Comparison of ENCODE assay signal across 1 cellular context in the genomic region with DNA sequence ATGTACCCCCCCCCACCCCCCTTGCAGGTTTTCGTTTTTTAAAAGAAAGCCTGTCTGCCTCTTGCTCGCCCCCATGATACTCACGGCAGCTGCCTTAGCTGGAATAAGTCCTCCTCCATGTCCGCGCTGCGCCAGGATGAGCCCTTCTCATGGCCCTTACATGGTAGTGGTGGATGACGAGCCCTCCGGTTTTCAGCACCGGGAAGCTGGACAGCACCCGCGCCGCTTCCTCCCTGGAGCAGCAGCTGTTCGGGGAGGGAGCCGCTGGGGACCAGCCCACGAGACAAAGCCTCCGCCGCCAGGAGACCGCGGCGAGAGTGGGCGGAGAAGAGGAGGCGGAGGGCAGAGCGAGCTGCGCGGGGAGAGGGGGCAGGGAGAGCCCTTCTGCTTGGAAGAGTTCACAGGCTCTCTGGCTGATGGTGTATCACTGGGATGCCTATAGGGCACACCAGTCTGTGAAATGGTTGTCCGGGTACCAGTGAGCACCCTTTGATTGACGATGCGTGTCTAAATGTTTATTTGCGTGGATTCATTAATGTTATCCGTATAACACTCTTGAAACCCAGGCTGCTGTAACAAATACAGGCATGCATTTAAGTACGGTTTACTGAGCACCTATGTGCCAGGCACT.
TF ChIP-seq lines count a peak whose summit lies in the region.

Gene SVOP, minus strand, starts transcription at position 319 of the 631 bp plus-strand sequence. Its CDS starts 200 bp downstream, at position 119.

TF ChIP-seq in HepG2, 621 proteins besides CTCF, POLR2A, EP300 and RAD21 (continued from another document and continues in another):
- TF ChIP-seq ZFP62 (CRISPR knock-in tag; IDR thresholded peaks at IDR 0.05) (no peak), ZFX (CRISPR knock-in tag; IDR thresholded peaks at IDR 0.05; ENCODE audit: low read depth) (peak; percentile 28; the same call in 1 of the 2 replicates), ZNF124 (CRISPR knock-in tag; IDR thresholded peaks at IDR 0.05) (peak; percentile 74; the same call in 1 of the 2 replicates), STAT5B (CRISPR knock-in tag; IDR thresholded peaks at IDR 0.05) (peak; percentile 97), SATB2 (CRISPR knock-in tag; IDR thresholded peaks at IDR 0.05) (peak; percentile 81; the same call in 1 of the 2 replicates), SKIL (CRISPR knock-in tag; IDR thresholded peaks at IDR 0.05; ENCODE audit: borderline replicate concordance) (peak; percentile 46; the same call in 1 of the 2 replicates), NFE2L1 (CRISPR knock-in tag; IDR thresholded peaks at IDR 0.05; ENCODE audit: borderline replicate concordance) (no peak), ZNF552 (CRISPR knock-in tag; IDR thresholded peaks at IDR 0.05; ENCODE audit: borderline replicate concordance) (0 out of 2 replicates have a peak, but pooled peaks have one; percentile 68), GATAD2A (CRISPR knock-in tag; IDR thresholded peaks at IDR 0.05) (peak; percentile 64; the same call in 1 of the 2 replicates), DBP (CRISPR knock-in tag; IDR thresholded peaks at IDR 0.05; ENCODE audit: not compliant biosample characterization) (no peak), GZF1 (CRISPR knock-in tag; IDR thresholded peaks at IDR 0.05) (no peak), TOE1 (CRISPR knock-in tag; IDR thresholded peaks at IDR 0.05) (peak; percentile 83; the same call in 1 of the 2 replicates), ZNF616 (CRISPR knock-in tag; IDR thresholded peaks at IDR 0.05; ENCODE audit: low read depth) (0 out of 2 replicates have a peak, but pooled peaks have one; percentile 72), DNMT3B (CRISPR knock-in tag; conservative IDR thresholded peaks at IDR 0.05) (peak; percentile 98; the same call in 1 of the 2 replicates), POLR2G (IDR thresholded peaks at IDR 0.05; ENCODE audit: low read depth, low read length) (no peak), HNF1B (CRISPR knock-in tag; IDR thresholded peaks at IDR 0.05) (peak; percentile 48; the same call in 1 of the 2 replicates), PTBP1 (IDR thresholded peaks at IDR 0.05; ENCODE audit: low read depth, low read length, poor library complexity, severe bottlenecking) (peak; percentile 59), ZNF329 (CRISPR knock-in tag; IDR thresholded peaks at IDR 0.05; ENCODE audit: low read depth) (peak; percentile 81), ZBTB3 (CRISPR knock-in tag; IDR thresholded peaks at IDR 0.05; ENCODE audit: borderline replicate concordance, low read depth) (peak; percentile 38; the same call in 1 of the 2 replicates), ZFP36 (IDR thresholded peaks at IDR 0.05; ENCODE audit: borderline replicate concordance, low read depth, low read length, partially characterized antibody) (no peak), ZNF234 (CRISPR knock-in tag; conservative IDR thresholded peaks at IDR 0.05) (0 out of 2 replicates have a peak, but pooled peaks have one; percentile 41), ZNF547 (CRISPR knock-in tag; IDR thresholded peaks at IDR 0.05) (peak; percentile 84), ZBTB44 (CRISPR knock-in tag; IDR thresholded peaks at IDR 0.05) (peak; percentile 95), TCF7 (IDR thresholded peaks at IDR 0.05; ENCODE audit: low read depth) (no peak), HNRNPUL1 (IDR thresholded peaks at IDR 0.05; ENCODE audit: low read depth, low read length) (no peak), ZNF607 (CRISPR knock-in tag; IDR thresholded peaks at IDR 0.05; ENCODE audit: borderline replicate concordance) (peak; percentile 90), ZNF781 (CRISPR knock-in tag; IDR thresholded peaks at IDR 0.05; ENCODE audit: borderline replicate concordance, not compliant biosample characterization) (peak; percentile 54), NFRKB (IDR thresholded peaks at IDR 0.05) (no peak), ZKSCAN8 (CRISPR knock-in tag; IDR thresholded peaks at IDR 0.05; ENCODE audit: borderline replicate concordance) (peak; percentile 49; the same call in 1 of the 2 replicates), MBD4 (IDR thresholded peaks at IDR 0.05; ENCODE audit: borderline replicate concordance, low read length) (no peak), SIN3B (IDR thresholded peaks at IDR 0.05; ENCODE audit: low read length) (no peak), TBP (CRISPR knock-in tag; IDR thresholded peaks at IDR 0.05) (no peak), LRRFIP1 (CRISPR knock-in tag; conservative IDR thresholded peaks at IDR 0.05) (0 out of 2 replicates have a peak, but pooled peaks have one; percentile 87), JUNB (CRISPR knock-in tag; IDR thresholded peaks at IDR 0.05; ENCODE audit: borderline replicate concordance) (peak; percentile 45; the same call in 1 of the 2 replicates), ZC3H13 (CRISPR knock-in tag; IDR thresholded peaks at IDR 0.05) (peak; percentile 74; the same call in 1 of the 2 replicates), DPF2 (CRISPR knock-in tag; IDR thresholded peaks at IDR 0.05; ENCODE audit: borderline replicate concordance, low read depth) (no peak), ZFYVE20 (CRISPR knock-in tag; IDR thresholded peaks at IDR 0.05; ENCODE audit: borderline replicate concordance, low read depth) (peak; percentile 89; the same call in 1 of the 2 replicates), ZFP36L1 (CRISPR knock-in tag; IDR thresholded peaks at IDR 0.05) (peak; percentile 89), ZKSCAN5 (CRISPR knock-in tag; IDR thresholded peaks at IDR 0.05) (no peak), SYNCRIP (IDR thresholded peaks at IDR 0.05; ENCODE audit: insufficient read depth, low read depth, low read length) (no peak), KLF16 (CRISPR knock-in tag; IDR thresholded peaks at IDR 0.05) (peak in 1 of 2 experiments; percentile 91; a peak in 2 of 4 replicates), HNRNPL (IDR thresholded peaks at IDR 0.05; ENCODE audit: low read depth, low read length) (no peak), RBAK (CRISPR knock-in tag; IDR thresholded peaks at IDR 0.05) (no peak), NR0B2 (CRISPR knock-in tag; IDR thresholded peaks at IDR 0.05) (no peak), ZNF766 (CRISPR knock-in tag; IDR thresholded peaks at IDR 0.05; ENCODE audit: borderline replicate concordance) (peak; percentile 91; the same call in 1 of the 2 replicates)
- TF ChIP-seq, protein P1, sequence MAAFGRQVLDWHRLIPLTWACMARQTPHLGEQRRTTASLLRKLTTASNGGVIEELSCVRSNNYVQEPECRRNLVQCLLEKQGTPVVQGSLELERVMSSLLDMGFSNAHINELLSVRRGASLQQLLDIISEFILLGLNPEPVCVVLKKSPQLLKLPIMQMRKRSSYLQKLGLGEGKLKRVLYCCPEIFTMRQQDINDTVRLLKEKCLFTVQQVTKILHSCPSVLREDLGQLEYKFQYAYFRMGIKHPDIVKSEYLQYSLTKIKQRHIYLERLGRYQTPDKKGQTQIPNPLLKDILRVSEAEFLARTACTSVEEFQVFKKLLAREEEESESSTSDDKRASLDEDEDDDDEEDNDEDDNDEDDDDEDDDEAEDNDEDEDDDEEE (CRISPR knock-in tag; IDR thresholded peaks at IDR 0.05) = peak; percentile 94
- TF ChIP-seq, protein P2, sequence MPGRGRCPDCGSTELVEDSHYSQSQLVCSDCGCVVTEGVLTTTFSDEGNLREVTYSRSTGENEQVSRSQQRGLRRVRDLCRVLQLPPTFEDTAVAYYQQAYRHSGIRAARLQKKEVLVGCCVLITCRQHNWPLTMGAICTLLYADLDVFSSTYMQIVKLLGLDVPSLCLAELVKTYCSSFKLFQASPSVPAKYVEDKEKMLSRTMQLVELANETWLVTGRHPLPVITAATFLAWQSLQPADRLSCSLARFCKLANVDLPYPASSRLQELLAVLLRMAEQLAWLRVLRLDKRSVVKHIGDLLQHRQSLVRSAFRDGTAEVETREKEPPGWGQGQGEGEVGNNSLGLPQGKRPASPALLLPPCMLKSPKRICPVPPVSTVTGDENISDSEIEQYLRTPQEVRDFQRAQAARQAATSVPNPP (CRISPR knock-in tag; IDR thresholded peaks at IDR 0.05) = peak; percentile 69; the same call in 1 of the 2 replicates
- TF ChIP-seq, protein P3, sequence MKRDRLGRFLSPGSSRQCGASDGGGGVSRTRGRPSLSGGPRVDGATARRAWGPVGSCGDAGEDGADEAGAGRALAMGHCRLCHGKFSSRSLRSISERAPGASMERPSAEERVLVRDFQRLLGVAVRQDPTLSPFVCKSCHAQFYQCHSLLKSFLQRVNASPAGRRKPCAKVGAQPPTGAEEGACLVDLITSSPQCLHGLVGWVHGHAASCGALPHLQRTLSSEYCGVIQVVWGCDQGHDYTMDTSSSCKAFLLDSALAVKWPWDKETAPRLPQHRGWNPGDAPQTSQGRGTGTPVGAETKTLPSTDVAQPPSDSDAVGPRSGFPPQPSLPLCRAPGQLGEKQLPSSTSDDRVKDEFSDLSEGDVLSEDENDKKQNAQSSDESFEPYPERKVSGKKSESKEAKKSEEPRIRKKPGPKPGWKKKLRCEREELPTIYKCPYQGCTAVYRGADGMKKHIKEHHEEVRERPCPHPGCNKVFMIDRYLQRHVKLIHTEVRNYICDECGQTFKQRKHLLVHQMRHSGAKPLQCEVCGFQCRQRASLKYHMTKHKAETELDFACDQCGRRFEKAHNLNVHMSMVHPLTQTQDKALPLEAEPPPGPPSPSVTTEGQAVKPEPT (CRISPR knock-in tag; IDR thresholded peaks at IDR 0.05; ENCODE audit: low read depth) = peak; percentile 51; the same call in 1 of the 2 replicates
